Comparison of ENCODE assay signal across 1 cellular context in genomic region chr4:123856689-123857545, GRCh38.
TF ChIP-seq lines count a peak whose summit lies in the region.

No MANE protein-coding gene starts in this region.

TF ChIP-seq in HepG2, 621 proteins besides CTCF, POLR2A, EP300 and RAD21 (continued from another document and continues in another):
- TF ChIP-seq ARID4A (CRISPR knock-in tag; IDR thresholded peaks at IDR 0.05; ENCODE audit: borderline replicate concordance), result no peak; the same call in 1 of the 2 replicates
- TF ChIP-seq ZNF230 (CRISPR knock-in tag; IDR thresholded peaks at IDR 0.05), result no peak
- TF ChIP-seq ZKSCAN1 (IDR thresholded peaks at IDR 0.05; ENCODE audit: low read length), result no peak
- TF ChIP-seq TEAD2 (CRISPR knock-in tag; IDR thresholded peaks at IDR 0.05), result no peak
- peak; percentile 80; the same call in 1 of the 2 replicates for TF ChIP-seq CBX5 (CRISPR knock-in tag; IDR thresholded peaks at IDR 0.05; ENCODE audit: borderline replicate concordance)
- TF ChIP-seq SNAI1 (CRISPR knock-in tag; IDR thresholded peaks at IDR 0.05; ENCODE audit: borderline replicate concordance), result no peak
- peak; percentile 95 for TF ChIP-seq TBX2 (CRISPR knock-in tag; IDR thresholded peaks at IDR 0.05; ENCODE audit: borderline replicate concordance)
- 0 out of 2 replicates have a peak, but pooled peaks have one; percentile 65 for TF ChIP-seq ZSCAN31 (CRISPR knock-in tag; IDR thresholded peaks at IDR 0.05; ENCODE audit: low read depth)
- no peak for TF ChIP-seq PLRG1 (conservative IDR thresholded peaks at IDR 0.05)
- TF ChIP-seq ONECUT2 (CRISPR knock-in tag; IDR thresholded peaks at IDR 0.05), result no peak
- peak; percentile 20; the same call in 1 of the 2 replicates for TF ChIP-seq NAIF1 (CRISPR knock-in tag; IDR thresholded peaks at IDR 0.05; ENCODE audit: borderline replicate concordance)
- TF ChIP-seq ZNF629 (CRISPR knock-in tag; conservative IDR thresholded peaks at IDR 0.05), result no peak; the same call in 1 of the 2 replicates
- TF ChIP-seq TBP (CRISPR knock-in tag; IDR thresholded peaks at IDR 0.05), result no peak
- no peak for TF ChIP-seq MEIS1 (CRISPR knock-in tag; IDR thresholded peaks at IDR 0.05; ENCODE audit: borderline replicate concordance)
- no peak for TF ChIP-seq GPN1 (CRISPR knock-in tag; IDR thresholded peaks at IDR 0.05; ENCODE audit: borderline replicate concordance)
- peak; percentile 88 for TF ChIP-seq SALL1 (CRISPR knock-in tag; IDR thresholded peaks at IDR 0.05)
- no peak for TF ChIP-seq AGO1 (IDR thresholded peaks at IDR 0.05; ENCODE audit: low read depth, low read length, poor library complexity, severe bottlenecking)
- no peak for TF ChIP-seq ZNF335 (CRISPR knock-in tag; IDR thresholded peaks at IDR 0.05)
- TF ChIP-seq ZBTB14 (CRISPR knock-in tag; IDR thresholded peaks at IDR 0.05), result no peak
- peak in 1 of 2 experiments; percentile 63; a peak in 1 of 4 replicates for TF ChIP-seq KLF16 (CRISPR knock-in tag; IDR thresholded peaks at IDR 0.05)
- peak; percentile 65 for TF ChIP-seq ZBTB40 (IDR thresholded peaks at IDR 0.05)
- TF ChIP-seq ZBTB40 (CRISPR knock-in tag; IDR thresholded peaks at IDR 0.05), result peak; percentile 94
- no peak for TF ChIP-seq TERF1 (CRISPR knock-in tag; IDR thresholded peaks at IDR 0.05)
- TF ChIP-seq NFIB (CRISPR knock-in tag; IDR thresholded peaks at IDR 0.05; ENCODE audit: borderline replicate concordance), result no peak
- TF ChIP-seq FOXP1 (IDR thresholded peaks at IDR 0.05), result no peak
- peak; percentile 92 for TF ChIP-seq FOXP1 (CRISPR knock-in tag; IDR thresholded peaks at IDR 0.05)
- TF ChIP-seq ZIK1 (CRISPR knock-in tag; IDR thresholded peaks at IDR 0.05; ENCODE audit: borderline replicate concordance, low read depth), result no peak
- TF ChIP-seq FOXA1 (IDR thresholded peaks at IDR 0.05), result no peak
- peak; percentile 74 for TF ChIP-seq FOXA1 (CRISPR knock-in tag; IDR thresholded peaks at IDR 0.05)
- no peak for TF ChIP-seq JUN (CRISPR knock-in tag; IDR thresholded peaks at IDR 0.05)
- TF ChIP-seq ZNF547 (CRISPR knock-in tag; IDR thresholded peaks at IDR 0.05), result no peak
- no peak for TF ChIP-seq HOXA7 (CRISPR knock-in tag; IDR thresholded peaks at IDR 0.05)
- TF ChIP-seq ZNF18 (CRISPR knock-in tag; IDR thresholded peaks at IDR 0.05; ENCODE audit: insufficient replicate concordance), result no peak
- no peak for TF ChIP-seq MTF2 (CRISPR knock-in tag; IDR thresholded peaks at IDR 0.05; ENCODE audit: borderline replicate concordance)
- no peak for TF ChIP-seq EZH2 (conservative IDR thresholded peaks at IDR 0.05; ENCODE audit: low read depth, low read length)
- TF ChIP-seq MZF1 (CRISPR knock-in tag; IDR thresholded peaks at IDR 0.05; ENCODE audit: borderline replicate concordance), result no peak
- TF ChIP-seq ZNF737 (CRISPR knock-in tag; IDR thresholded peaks at IDR 0.05; ENCODE audit: borderline replicate concordance), result no peak
- no peak for TF ChIP-seq ZNF549 (CRISPR knock-in tag; IDR thresholded peaks at IDR 0.05)
- TF ChIP-seq FOXA3 (CRISPR knock-in tag; IDR thresholded peaks at IDR 0.05), result peak; percentile 76
- TF ChIP-seq TRAFD1 (CRISPR knock-in tag; IDR thresholded peaks at IDR 0.05; ENCODE audit: borderline replicate concordance), result no peak
- no peak for TF ChIP-seq PRPF4 (IDR thresholded peaks at IDR 0.05; ENCODE audit: low read depth, low read length, poor library complexity, severe bottlenecking)
- no peak for TF ChIP-seq MTA1 (CRISPR knock-in tag; IDR thresholded peaks at IDR 0.05; ENCODE audit: borderline replicate concordance)
- TF ChIP-seq FOXK2 (IDR thresholded peaks at IDR 0.05), result no peak
- no peak for TF ChIP-seq CENPX (CRISPR knock-in tag; IDR thresholded peaks at IDR 0.05)
- TF ChIP-seq ARNT (IDR thresholded peaks at IDR 0.05), result no peak
- no peak for TF ChIP-seq ZNF740 (CRISPR knock-in tag; IDR thresholded peaks at IDR 0.05)
- no peak for TF ChIP-seq ZBTB7A (CRISPR knock-in tag; IDR thresholded peaks at IDR 0.05)
- no peak for TF ChIP-seq ZNF543 (CRISPR knock-in tag; IDR thresholded peaks at IDR 0.05)
- no peak for TF ChIP-seq HDAC6 (IDR thresholded peaks at IDR 0.05; ENCODE audit: low read depth, low read length)
